In the genomic region with DNA sequence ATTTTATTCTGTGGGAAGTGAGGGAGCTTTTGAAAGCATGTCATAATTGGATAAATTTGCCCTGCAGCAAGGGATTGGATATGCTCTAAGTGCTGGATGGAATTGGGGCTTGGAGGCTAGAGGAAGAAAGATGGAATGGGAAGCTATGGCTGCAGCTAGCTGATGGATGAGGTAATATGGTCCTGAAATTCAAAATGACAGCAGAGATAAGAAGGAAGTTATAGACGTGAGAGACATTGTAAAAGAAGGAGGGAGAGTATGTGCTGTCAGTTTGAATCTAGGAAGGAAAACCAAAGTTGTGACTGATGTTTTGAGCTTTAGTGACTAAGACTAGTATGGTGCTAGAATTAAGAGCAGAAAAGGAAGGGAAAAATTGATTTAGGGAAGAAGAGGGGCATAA, we compare ENCODE assay signal across 3 cellular contexts.
"Had no signal": no experiment of that assay in that cellular context is flagged by ENCODE, and none has a peak within 500 bp of the region (broad histone marks: within the 10 kb centered on the region; RNA-seq: fewer than 3 reads in every experiment).

No MANE protein-coding gene starts in this region.

- DNase-seq: GDM1, GF-D8 had no signal

- H3K4me3 ChIP-seq: GM12878 had no signal
